26 cellular contexts compared by ENCODE assay signal in genomic region chr3:180181387-180181786, GRCh38.
"Had no signal": no experiment of that assay in that cellular context is flagged by ENCODE, and none has a peak within 500 bp of the region (broad histone marks: within the 10 kb centered on the region; RNA-seq: fewer than 3 reads in every experiment).

No MANE protein-coding gene starts in this region.

- H3K27ac ChIP-seq: KMS-11, Peyer's patch, RWPE1 had no signal

- H3K9me3 ChIP-seq: MG63, Peyer's patch had no signal

- H3K27me3 ChIP-seq: MG63, Peyer's patch had no signal

- H3K4me2 ChIP-seq: KMS-11 had no signal

- H3K36me3 ChIP-seq: MG63, Peyer's patch had no signal

- DNase-seq: activated CD4-positive, alpha-beta T cell treated with anti-CD3 and anti-CD28 coated beads for 48 hours; activated CD4-positive, alpha-beta T cell treated with anti-CD3 and anti-CD28 coated beads, Interleukin-2, amount 50 U/mL, for 4 hours; activated CD4-positive, CD25-positive, alpha-beta regulatory T cell treated with anti-CD3 and anti-CD28 coated beads, Interleukin-2, amount 50 U/mL, for 72 hours; activated CD8-positive, alpha-beta memory T cell treated with anti-CD3 and anti-CD28 coated beads, Interleukin-2, amount 50 U/mL, for 48 hours; activated CD8-positive, alpha-beta T cell treated with anti-CD3 and anti-CD28 coated beads, Interleukin-2, amount 10 ng/mL, durations not matched to agents 7 days and 5 days; activated effector memory CD4-positive, alpha-beta T cell treated with Interleukin-2 at 50 U/mL for 16 hours; activated naive CD4-positive, alpha-beta T cell treated with Interleukin-2 at 50 U/mL for 16 hours; activated naive CD8-positive, alpha-beta T cell treated with anti-CD3 and anti-CD28 coated beads, Interleukin-2, amount 50 U/mL, for 24 hours; activated T-cell treated with anti-CD3 and anti-CD28 coated beads, Interleukin-2, amount 50 U/mL, for 1 hour; amygdala; cerebellar nuclear complex; MG63; NCI-H1105 treated with DMSO at 0.1 percent for 48 hours; NCI-H1436 treated with DMSO at 0.1 percent for 48 hours; NCI-H187; NCI-H2081; NCI-H510A treated with DMSO at 0.1 percent for 48 hours; NCI-H69; NK-92 treated with Interleukin-12 subunit alpha and Interleukin-12 subunit beta, amount 100 ng/mL, for 24 hours; Peyer's patch; SHP77 treated with DMSO at 0.1 percent for 48 hours; T-helper 9 cell had no signal

- H3K9ac ChIP-seq: KMS-11 had no signal

- ATAC-seq: activated CD8-positive, alpha-beta T cell treated with anti-CD3 and anti-CD28 coated beads, Interleukin-2, amount 10 ng/mL, durations not matched to agents 7 days and 5 days; activated naive CD4-positive, alpha-beta T cell treated with anti-CD3 and anti-CD28 coated beads, Interleukin-2, amount 50 U/mL, for 72 hours; activated naive CD8-positive, alpha-beta T cell treated with anti-CD3 and anti-CD28 coated beads, Interleukin-2, amount 50 U/mL, for 24 hours; WTC11 had no signal

- H3K4me3 ChIP-seq: MG63, Peyer's patch had no signal

- H3K4me1 ChIP-seq: Peyer's patch had no signal
